19 cellular contexts compared by ENCODE assay signal in genomic region chr2:19883971-19884720, GRCh38. TPM values are rescaled to one million over a fixed set of nuclear protein-coding genes. Genes with fewer than 3 reads are reported as not detected.
DNase-seq lines count a peak whose midpoint lies in the region; ATAC-seq and TF ChIP-seq lines count a peak whose summit lies in the region.
"Had no signal": no experiment of that assay in that cellular context is flagged by ENCODE, and none has a peak within 500 bp of the region (broad histone marks: within the 10 kb centered on the region; RNA-seq: fewer than 3 reads in every experiment).

No MANE protein-coding gene starts in this region.

- peak overlapping the region; percentile 8 for H2AK9ac ChIP-seq in IMR-90 (replicated peaks; ENCODE audit: low read depth, low read length, poor library complexity)

- no peak overlapping the region for H4K5ac ChIP-seq in IMR-90 (ENCODE audit: low read depth, low read length)

- no peak for TF ChIP-seq RAD21 in IMR-90 (IDR thresholded peaks at IDR 0.05; ENCODE audit: low read length)

- no peak overlapping the region for H3K4ac ChIP-seq in IMR-90 (ENCODE audit: low read depth, low read length)

- WGBS in IMR-90 (ENCODE audit: extremely low coverage in 2 of 2, insufficient read length in 1 of 2), 2 experiments = 92% methylated on average over 2 of the region's 8 CpGs; no CpG with 5 or more reads in 1 of the 2 experiments
- WGBS in sigmoid colon, 2 donors = 95 to 96% methylated on average over 8 of the region's 8 CpGs

- POLR2A ChIA-PET in IMR-90 (lab: Charles Lee; ENCODE audit: unreplicated experiment) = no interaction called here

- TF ChIP-seq POLR2A in IMR-90 (IDR thresholded peaks at IDR 0.05; ENCODE audit: low read depth, low read length) (no peak), sigmoid colon (IDR thresholded peaks at IDR 0.05) (no peak), uterus (IDR thresholded peaks at IDR 0.05) (no peak)

- peaks cover 0 to 2% (median 0%) of the 10 kb centered on the region in 7 donors for H3K9me3 Mint-ChIP-seq in CD4-positive, CD25-positive, alpha-beta regulatory T cell
- no peaks in the 10 kb centered on the region for H3K9me3 Mint-ChIP-seq in memory B cell
- H3K9me3 Mint-ChIP-seq: HFFc6 had no signal

- no peak overlapping the region for H3K9ac ChIP-seq in IMR-90 (ENCODE audit: low read depth, low read length)

- H4K20me1 ChIP-seq in IMR-90 (ENCODE audit: insufficient read depth, low read length) = no peaks in the 10 kb centered on the region

- DNase-seq in CD4-positive, CD25-positive, alpha-beta regulatory T cell = no peak
- DNase-seq in IMR-90 = no peak
- peak in 1 of 2 donors; percentile 5 for DNase-seq in memory B cell (ENCODE audit: low spot score in 2 of 2)
- DNase-seq in sigmoid colon = peak; percentile 25
- DNase-seq in uterus = no peak
- DNase-seq in NCI-H446 treated with DMSO at 0.1 percent for 48 hours (lab: John Stamatoyannopoulos, UW) = no peak
- DNase-seq in MV-4-11 (lab: John Stamatoyannopoulos, UW) = no peak
- DNase-seq: AML-193, Calu3, HFFc6, Karpas-422, MG63, NCI-H1105 treated with DMSO at 0.1 percent for 48 hours, NCI-H187, NCI-H2171 treated with DMSO at 0.1 percent for 48 hours, NCI-H510A, PC-9, SJCRH30 had no signal

- no peak overlapping the region for H3K18ac ChIP-seq in IMR-90 (ENCODE audit: low read depth, low read length)

- no TSS peak for BruUV-seq in IMR-90 (replicated peaks; lab: Mats Ljungman, UMichigan)

- CTCF ChIA-PET in IMR-90 (lab: Yijun Ruan, JAX) = no interaction called here

- no peak overlapping the region for H3K4me3 ChIP-seq in CD4-positive, CD25-positive, alpha-beta regulatory T cell (ENCODE audit: low read depth, low read length)
- H3K4me3 ChIP-seq in IMR-90 (ENCODE audit: insufficient read depth, low read depth, low read length) = no peak overlapping the region
- H3K4me3 ChIP-seq in sigmoid colon = no peak overlapping the region
- H3K4me3 ChIP-seq in uterus = no peak overlapping the region
- H3K4me3 ChIP-seq: MG63, PC-9, SJCRH30 had no signal

- no peak overlapping the region for H4K8ac ChIP-seq in IMR-90 (ENCODE audit: low read depth in 2 of 2, low read length in 2 of 2)

- TF ChIP-seq CTCF in IMR-90 (conservative IDR thresholded peaks at IDR 0.05; ENCODE audit: low read depth, low read length) (no peak), sigmoid colon (IDR thresholded peaks at IDR 0.05) (no peak), uterus (IDR thresholded peaks at IDR 0.05) (no peak)

- no peak overlapping the region for H2BK20ac ChIP-seq in IMR-90 (ENCODE audit: low read depth, low read length)

- H3K23ac ChIP-seq in IMR-90 (ENCODE audit: low read depth, low read length) = no peak overlapping the region

- H3K9me1 ChIP-seq in IMR-90 (ENCODE audit: insufficient read depth, low read length) = no peaks in the 10 kb centered on the region

- H3K27me3 Mint-ChIP-seq in CD4-positive, CD25-positive, alpha-beta regulatory T cell = no peaks in the 10 kb centered on the region
- H3K27me3 Mint-ChIP-seq in memory B cell = no peaks in the 10 kb centered on the region

- no peak overlapping the region for H2BK5ac ChIP-seq in IMR-90 (ENCODE audit: low read depth, low read length, poor library complexity, severe bottlenecking)

- no peak overlapping the region for H3K4me2 ChIP-seq in IMR-90 (ENCODE audit: low read depth, low read length)
- H3K4me2 ChIP-seq: PC-9 had no signal

- no peak overlapping the region for H2AK5ac ChIP-seq in IMR-90 (ENCODE audit: low read depth, low read length)

- H3K4me3 Mint-ChIP-seq in CD4-positive, CD25-positive, alpha-beta regulatory T cell = no peak overlapping the region
- H3K4me3 Mint-ChIP-seq in memory B cell = no peak overlapping the region
- H3K4me3 Mint-ChIP-seq: CD14-positive monocyte, HFFc6 had no signal

- H3K9me3 ChIP-seq in CD4-positive, CD25-positive, alpha-beta regulatory T cell (ENCODE audit: control insufficient read depth in 2 of 2, low read length in 2 of 2) = no peaks in the 10 kb centered on the region
- no peaks in the 10 kb centered on the region for H3K9me3 ChIP-seq in IMR-90 (ENCODE audit: control insufficient read depth, insufficient read depth, low read length)
- no peaks in the 10 kb centered on the region for H3K9me3 ChIP-seq in sigmoid colon
- H3K9me3 ChIP-seq in uterus = no peaks in the 10 kb centered on the region
- H3K9me3 ChIP-seq: MG63, SJCRH30 had no signal

- peaks cover 0 to 6% (median under 1%) of the 10 kb centered on the region in 4 donors for H3K4me1 Mint-ChIP-seq in CD4-positive, CD25-positive, alpha-beta regulatory T cell
- no peaks in the 10 kb centered on the region for H3K4me1 Mint-ChIP-seq in memory B cell

- intact Hi-C loops in IMR-90 (cut with micrococcal nuclease) = no loop called here
- intact Hi-C loops in sigmoid colon (cut with DNase I) = no loop called here
- intact Hi-C loops in uterus (cut with DNase I; ENCODE audit: low total_unique reads) = no loop called here

- H2BK120ac ChIP-seq in IMR-90 (ENCODE audit: low read depth, low read length) = no peak overlapping the region

- no peak overlapping the region for H3K14ac ChIP-seq in IMR-90 (replicated peaks; ENCODE audit: low read depth, low read length)

- H2BK15ac ChIP-seq in IMR-90 (ENCODE audit: low read depth, low read length) = no peak overlapping the region

- peaks cover 3% of the 10 kb centered on the region for H3K36me3 ChIP-seq in CD4-positive, CD25-positive, alpha-beta regulatory T cell (ENCODE audit: control insufficient read depth, insufficient read depth, low read length)
- H3K36me3 ChIP-seq in IMR-90 (ENCODE audit: control insufficient read depth, insufficient read depth, low read length) = no peaks in the 10 kb centered on the region
- no peaks in the 10 kb centered on the region for H3K36me3 ChIP-seq in sigmoid colon
- H3K36me3 ChIP-seq in uterus = no peaks in the 10 kb centered on the region
- H3K36me3 ChIP-seq: MG63, SJCRH30 had no signal

- no peaks in the 10 kb centered on the region for H3K79me1 ChIP-seq in IMR-90 (ENCODE audit: low read depth in 1 of 2, low read length in 2 of 2)

- peaks cover 25% of the 10 kb centered on the region for H3K36me3 Mint-ChIP-seq in CD4-positive, CD25-positive, alpha-beta regulatory T cell
- peaks cover 3% of the 10 kb centered on the region for H3K36me3 Mint-ChIP-seq in memory B cell

- H3K27me3 ChIP-seq in CD4-positive, CD25-positive, alpha-beta regulatory T cell (ENCODE audit: control insufficient read depth, insufficient read depth, low read length) = no peaks in the 10 kb centered on the region
- H3K27me3 ChIP-seq in IMR-90 (ENCODE audit: control insufficient read depth, insufficient read depth, low read length) (peaks cover 16% of the 10 kb centered on the region), sigmoid colon (no peaks in the 10 kb centered on the region), uterus (no peaks in the 10 kb centered on the region)
- H3K27me3 ChIP-seq: MG63, SJCRH30 had no signal

- in situ Hi-C loops in IMR-90 (cut with MboI; ENCODE audit: low sequenced_read_pairs) = no loop called here

- no peak for TF ChIP-seq EP300 in sigmoid colon (IDR thresholded peaks at IDR 0.05)

- H3K27ac Mint-ChIP-seq in CD4-positive, CD25-positive, alpha-beta regulatory T cell = peak overlapping the region in 2 of 3 donors; percentile 3 to 35
- peak overlapping the region; percentile 21 for H3K27ac Mint-ChIP-seq in memory B cell
- H3K27ac Mint-ChIP-seq: HFFc6 had no signal

- ATAC-seq in CD4-positive, CD25-positive, alpha-beta regulatory T cell (ENCODE audit: low read depth in 2 of 2) = no peak
- ATAC-seq in IMR-90 (ENCODE audit: low read depth) = no peak
- ATAC-seq in memory B cell (ENCODE audit: low read depth) = no peak

- H3K4me1 ChIP-seq in CD4-positive, CD25-positive, alpha-beta regulatory T cell (ENCODE audit: control insufficient read depth, insufficient read depth, low read length, poor library complexity, severe bottlenecking) = no peaks in the 10 kb centered on the region
- H3K4me1 ChIP-seq in IMR-90 (ENCODE audit: control insufficient read depth, insufficient read depth, low read length) (no peaks in the 10 kb centered on the region), sigmoid colon (no peaks in the 10 kb centered on the region), uterus (no peaks in the 10 kb centered on the region)
- H3K4me1 ChIP-seq: SJCRH30 had no signal

- no peak overlapping the region for H4K91ac ChIP-seq in IMR-90 (ENCODE audit: insufficient read depth, low read depth, low read length)

- H3K27ac ChIP-seq in CD4-positive, CD25-positive, alpha-beta regulatory T cell (ENCODE audit: insufficient read depth, low read length, poor library complexity, severe bottlenecking) = no peak overlapping the region
- H3K27ac ChIP-seq in IMR-90 (ENCODE audit: insufficient read depth, low read length) (no peak overlapping the region), sigmoid colon (no peak overlapping the region), uterus (no peak overlapping the region)
- H3K27ac ChIP-seq: PC-9, SJCRH30 had no signal

- dilution Hi-C loops in IMR-90 (cut with HindIII; ENCODE audit: low sequenced_read_pairs, unreplicated experiment) = no loop called here

- H2AFZ ChIP-seq in IMR-90 (replicated peaks; ENCODE audit: low read length, poor library complexity) = no peak overlapping the region
- H2AFZ ChIP-seq: PC-9 had no signal

- no peak overlapping the region for H3K56ac ChIP-seq in IMR-90 (ENCODE audit: extremely low read depth, insufficient read depth, low read length)

TF ChIP-seq in IMR-90, 13 proteins besides CTCF, POLR2A, EP300 and RAD21 (continues in another document):
- no peak for TF ChIP-seq MAZ (IDR thresholded peaks at IDR 0.05; ENCODE audit: borderline replicate concordance, low read depth, low read length)
- no peak for TF ChIP-seq ELK1 (IDR thresholded peaks at IDR 0.05; ENCODE audit: borderline replicate concordance, low read depth, low read length)
- TF ChIP-seq CEBPB (IDR thresholded peaks at IDR 0.05; ENCODE audit: low read depth, low read length) = no peak
- no peak for TF ChIP-seq NFE2L2 (IDR thresholded peaks at IDR 0.05; ENCODE audit: low read depth, low read length)

RNA-seq across cellular contexts. Expression of gene TTC32, which starts 17.6 kb away (rescaled TPM):
- total RNA-seq in CD4-positive, CD25-positive, alpha-beta regulatory T cell = 40.6 TPM
- polyA plus RNA-seq in CD4-positive, CD25-positive, alpha-beta regulatory T cell = 10 to 100 TPM; 24.7 to 39.1 (median 29.2) TPM
- 1.1 and 1.9 TPM in 2 replicates for total RNA-seq in IMR-90 (2012; rRNA removed)
- polyA plus RNA-seq in IMR-90 (2012; rRNA removed) = 2.5 and 3.9 TPM in 2 replicates
- 1.1 and 1.5 TPM in 2 replicates for polyA plus RNA-seq in IMR-90 (2012; cell fraction: cytosol; rRNA removed)
- 7.9 and 15.0 TPM in 2 replicates for polyA plus RNA-seq in IMR-90 (2012; cell fraction: nucleus; rRNA removed; ENCODE audit: low replicate concordance)
- 10 to 100 TPM in 3 of 4 donors, 1 to 10 TPM in 1; 7.3 to 20.5 (median 12.8) TPM for total RNA-seq in sigmoid colon
- polyA plus RNA-seq in sigmoid colon = 10 to 100 TPM; 11.1 to 21.6 (median 16.2) TPM
- total RNA-seq in uterus = 10 to 100 TPM; 16.7 to 22.6 (median 20.9) TPM
